ENCODE assay signal across 8 cellular contexts in genomic region chr3:188154758-188155574, GRCh38. TPM values are rescaled to one million over a fixed set of nuclear protein-coding genes. Genes with fewer than 3 reads are reported as not detected.
DNase-seq lines count a peak whose midpoint lies in the region; ATAC-seq, FAIRE-seq and TF ChIP-seq lines count a peak whose summit lies in the region.

No MANE protein-coding gene starts in this region.

- intact Hi-C loops in HepG2 (cut with micrococcal nuclease; ENCODE audit: unreplicated experiment) (loop anchor here (1.0 to 5.0 kb wide), 3 partner anchors 52 to 410 kb away; partner anchors contain the start of gene BCL6), tibial artery (cut with DNase I; ENCODE audit: low total_unique reads) (loop anchor here (2.0 to 10.0 kb wide), 5 partner anchors 57 to 790 kb away; partner anchors contain the start of gene BCL6)

- H3K27me3 Mint-ChIP-seq in activated T-cell treated with anti-CD3 and anti-CD28 coated beads, Interleukin-2, amount 50 U/mL, for 4 hours (ENCODE audit: low read depth): no peaks in the 10 kb centered on the region

- H4K20me1 ChIP-seq in HepG2 (ENCODE audit: insufficient read depth, low read length): peaks cover 4% of the 10 kb centered on the region; the same call in 1 of the 2 replicates

- H3K4me3 ChIP-seq in HepG2 (replicated peaks in 1 of 3; ENCODE audit: insufficient read depth in 1 of 3, low read depth in 2 of 3, low read length in 3 of 3): peak overlapping the region; percentile 83 to 92 (median 88)
- peak overlapping the region; percentile 68 to 81 for H3K4me3 ChIP-seq in tibial artery

- peak overlapping the region; percentile 73 for H3K27ac ChIP-seq in HepG2 (ENCODE audit: extremely low read length, insufficient read depth, low read length)
- H3K27ac ChIP-seq in tibial artery: peak overlapping the region; percentile 95 to 96

- H3K4me1 ChIP-seq in HepG2 (ENCODE audit: insufficient read depth, low read length) (peaks cover 72% of the 10 kb centered on the region), tibial artery (peaks cover 0 to 69% (median 41%) of the 10 kb centered on the region in 4 donors)

- peak overlapping the region; percentile 91 for H3K9ac ChIP-seq in HepG2 (ENCODE audit: insufficient read depth, low read depth, low read length)

- no TSS peak for BruUV-seq in HepG2 (replicated peaks; lab: Mats Ljungman, UMichigan)

- TF ChIP-seq EP300 in HepG2 (IDR thresholded peaks at IDR 0.05; ENCODE audit: low read depth in 2 of 2, low read length in 2 of 2) (no peak), HepG2 (CRISPR knock-in tag; IDR thresholded peaks at IDR 0.05; ENCODE audit: borderline replicate concordance) (no peak)

- in situ Hi-C loops in HepG2 (cut with HindIII; ENCODE audit: extremely low pct_ligation_motif_present, low pct_unique_long_range_greater_than_20kb): loop anchor here (5.0 kb wide), 1 partner anchor 413 kb away; no protein-coding TSS in a partner anchor

- peak overlapping the region; percentile 84 for H3K4me3 Mint-ChIP-seq in activated T-cell treated with anti-CD3 and anti-CD28 coated beads, Interleukin-2, amount 50 U/mL, for 4 hours

- no peaks in the 10 kb centered on the region for H3K27me3 ChIP-seq in HepG2 (ENCODE audit: control insufficient read depth in 1 of 2, insufficient read depth in 2 of 2, low read length in 2 of 2)
- no peaks in the 10 kb centered on the region for H3K27me3 ChIP-seq in tibial artery

- DNase-seq in activated T-cell treated with anti-CD3 and anti-CD28 coated beads, Interleukin-2, amount 50 U/mL, for 4 hours: no peak
- no peak for DNase-seq in activated T-cell treated with anti-CD3 and anti-CD28 coated beads, Interleukin-2, amount 50 U/mL, for 48 hours
- DNase-seq in amniotic epithelial cell (ENCODE audit: low read depth) (peak; percentile 32), HepG2 (ENCODE audit: low spot score) (no peak), tibial artery (no peak), DMS 273 (lab: John Stamatoyannopoulos, UW; ENCODE audit: unreplicated experiment) (no peak), OCI-M1 (lab: John Stamatoyannopoulos, UW) (no peak)
- no peak for DNase-seq in activated CD4-positive, CD25-positive, alpha-beta regulatory T cell (lab: John Stamatoyannopoulos, UW)

- H3K9me3 Mint-ChIP-seq in activated T-cell treated with anti-CD3 and anti-CD28 coated beads, Interleukin-2, amount 50 U/mL, for 4 hours: no peaks in the 10 kb centered on the region

- H3K9me3 ChIP-seq in HepG2 (ENCODE audit: low read length): no peaks in the 10 kb centered on the region
- no peaks in the 10 kb centered on the region for H3K9me3 ChIP-seq in tibial artery

- CTCF ChIA-PET in HepG2 (lab: Yijun Ruan, JAX; ENCODE audit: low intra/inter-chr PET ratio, low total read pairs): no interaction called here

- no peaks in the 10 kb centered on the region for H3K36me3 Mint-ChIP-seq in activated T-cell treated with anti-CD3 and anti-CD28 coated beads, Interleukin-2, amount 50 U/mL, for 4 hours (ENCODE audit: insufficient read depth)

- 21% methylated on average over 9 of the region's 9 CpGs for WGBS in HepG2 (ENCODE audit: low lambda C conversion rate)

- peak overlapping the region; percentile 83 for H3K4me2 ChIP-seq in HepG2 (ENCODE audit: low read depth, low read length)

- H3K36me3 ChIP-seq in HepG2 (replicated peaks in 1 of 2; ENCODE audit: control insufficient read depth in 1 of 2, insufficient read depth in 2 of 2, low read length in 2 of 2): no peaks in the 10 kb centered on the region
- H3K36me3 ChIP-seq in tibial artery: no peaks in the 10 kb centered on the region

- TF ChIP-seq CTCF in HepG2 (CRISPR knock-in tag; IDR thresholded peaks at IDR 0.05) (no peak), tibial artery (IDR thresholded peaks at IDR 0.05) (no peak)

- H3K4me1 Mint-ChIP-seq in activated T-cell treated with anti-CD3 and anti-CD28 coated beads, Interleukin-2, amount 50 U/mL, for 4 hours (ENCODE audit: low read depth): peaks cover 69% of the 10 kb centered on the region

- TF ChIP-seq RAD21 in HepG2 (CRISPR knock-in tag; IDR thresholded peaks at IDR 0.05): no peak

- peaks cover 62% of the 10 kb centered on the region for H3K79me2 ChIP-seq in HepG2 (ENCODE audit: insufficient read depth, low read length)

- peak in 1 of 2 donors; percentile 1 for ATAC-seq in activated T-cell treated with anti-CD3 and anti-CD28 coated beads, Interleukin-2, amount 50 U/mL, for 4 hours
- ATAC-seq in HepG2: no peak; the same call in 2 of the 3 replicates

- TF ChIP-seq POLR2A in HepG2 (IDR thresholded peaks at IDR 0.05; ENCODE audit: insufficient read depth in 1 of 2, low read depth in 2 of 2, low read length in 2 of 2): no peak

- FAIRE-seq in HepG2 (lab: Jason Lieb, UNC): no peak

- POLR2A ChIA-PET in HepG2 (lab: Yijun Ruan, JAX): interaction anchor here (0.7 to 3.5 kb wide), 10 partner anchors 31 to 796 kb away, joined by 3 to 16 read pairs (median 5); partner anchors contain the start of gene BCL6

- H2AFZ ChIP-seq in HepG2 (ENCODE audit: low read length): no peak overlapping the region

TF ChIP-seq in HepG2, 621 proteins besides CTCF, POLR2A, EP300 and RAD21:
- TF ChIP-seq, protein P1, sequence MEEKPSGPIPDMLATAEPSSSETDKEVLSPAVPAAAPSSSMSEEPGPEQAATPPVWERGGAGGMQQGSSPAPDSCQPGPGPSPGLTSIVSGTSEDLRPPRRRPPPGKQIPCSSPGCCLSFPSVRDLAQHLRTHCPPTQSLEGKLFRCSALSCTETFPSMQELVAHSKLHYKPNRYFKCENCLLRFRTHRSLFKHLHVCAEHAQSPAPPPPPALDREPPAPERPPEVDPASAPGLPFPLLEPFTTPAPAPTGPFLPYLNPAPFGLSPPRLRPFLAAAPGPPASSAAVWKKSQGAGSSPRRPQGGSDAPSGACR (CRISPR knock-in tag; IDR thresholded peaks at IDR 0.05): no peak
- peak; percentile 72 for TF ChIP-seq HNRNPK (IDR thresholded peaks at IDR 0.05; ENCODE audit: low read depth, low read length, poor library complexity, severe bottlenecking)
- TF ChIP-seq ZSCAN9 (CRISPR knock-in tag; IDR thresholded peaks at IDR 0.05; ENCODE audit: borderline replicate concordance): no peak
- 0 out of 2 replicates have a peak, but pooled peaks have one; percentile 13 for TF ChIP-seq ZNF775 (CRISPR knock-in tag; IDR thresholded peaks at IDR 0.05; ENCODE audit: borderline replicate concordance)
- TF ChIP-seq ZNF335 (CRISPR knock-in tag; IDR thresholded peaks at IDR 0.05): no peak
- TF ChIP-seq THAP8 (CRISPR knock-in tag; IDR thresholded peaks at IDR 0.05; ENCODE audit: borderline replicate concordance): 0 out of 2 replicates have a peak, but pooled peaks have one; percentile 4
- peak; percentile 3; the same call in 1 of the 2 replicates for TF ChIP-seq ZNF891 (CRISPR knock-in tag; IDR thresholded peaks at IDR 0.05)
- TF ChIP-seq ZNF614 (CRISPR knock-in tag; IDR thresholded peaks at IDR 0.05; ENCODE audit: borderline replicate concordance): 0 out of 2 replicates have a peak, but pooled peaks have one; percentile 37
- 0 out of 2 replicates have a peak, but pooled peaks have one; percentile 5 for TF ChIP-seq KLF9 (CRISPR knock-in tag; IDR thresholded peaks at IDR 0.05; ENCODE audit: low read depth)
- no peak for TF ChIP-seq SMARCE1 (IDR thresholded peaks at IDR 0.05; ENCODE audit: borderline replicate concordance)
- TF ChIP-seq ZBTB38 (CRISPR knock-in tag; IDR thresholded peaks at IDR 0.05): 0 out of 2 replicates have a peak, but pooled peaks have one; percentile 1
- TF ChIP-seq ZFP37 (CRISPR knock-in tag; IDR thresholded peaks at IDR 0.05; ENCODE audit: borderline replicate concordance): no peak

RNA-seq across cellular contexts. Expression of gene LPP, which starts 1.0 kb away (rescaled TPM):
- 10 to 100 TPM; 15.5 to 19.2 (median 16.5) TPM for total RNA-seq in activated T-cell treated with anti-CD3 and anti-CD28 coated beads, Interleukin-2, amount 50 U/mL, for 4 hours
- 29.9 and 41.6 TPM in 2 replicates for total RNA-seq in HepG2 (2016; rRNA removed; fragmentation: Illumina TruSeq; extraction: Trizol)
- total RNA-seq in HepG2 (2016; cell fraction: cytosol; rRNA removed; fragmentation: Illumina TruSeq; extraction: Trizol; ENCODE audit: low read depth): 20.1 and 20.2 TPM in 2 replicates
- 30.3 and 35.3 TPM in 2 replicates for total RNA-seq in HepG2 (2016; cell fraction: insoluble cytoplasmic fraction; rRNA removed; fragmentation: Illumina TruSeq; extraction: Trizol)
- 13.3 and 13.4 TPM in 2 replicates for total RNA-seq in HepG2 (2016; cell fraction: membrane; rRNA removed; fragmentation: Illumina TruSeq; extraction: Trizol)
- 76.6 and 77.0 TPM in 2 replicates for total RNA-seq in HepG2 (2016; cell fraction: nucleus; rRNA removed; fragmentation: Illumina TruSeq; extraction: Trizol)
- 16.7 and 19.2 TPM in 2 replicates for polyA plus RNA-seq in HepG2 (2011; rRNA removed)
- 7.7 and 13.4 TPM in 2 replicates for polyA plus RNA-seq in HepG2 (2011; cell fraction: cytosol; rRNA removed)
- 34.6 and 62.8 TPM in 2 replicates for polyA plus RNA-seq in HepG2 (2011; cell fraction: nucleus; rRNA removed)
- polyA plus RNA-seq in HepG2 (2012): 12.1 and 15.6 TPM in 2 replicates
- 1.5 TPM in 2 replicates for polyA plus RNA-seq in HepG2 (2016; cell fraction: cytosol; fragmentation: Illumina TruSeq; extraction: Trizol; ENCODE audit: low read depth)
- polyA plus RNA-seq in HepG2 (2016; cell fraction: insoluble cytoplasmic fraction; fragmentation: Illumina TruSeq; extraction: Trizol; ENCODE audit: low read depth): 13.0 and 13.3 TPM in 2 replicates
- 2.0 and 2.4 TPM in 2 replicates for polyA plus RNA-seq in HepG2 (2016; cell fraction: membrane; fragmentation: Illumina TruSeq; extraction: Trizol; ENCODE audit: low read depth)
- 12.5 and 14.2 TPM in 2 replicates for polyA plus RNA-seq in HepG2 (2016; cell fraction: nucleus; fragmentation: Illumina TruSeq; extraction: Trizol; ENCODE audit: insufficient read depth, low read depth)
- polyA minus RNA-seq in HepG2 (2011; rRNA and poly(A)+ RNA removed; ENCODE audit: low replicate concordance): 288 and 335 TPM in 2 replicates
- 45.9 and 54.2 TPM in 2 replicates for polyA minus RNA-seq in HepG2 (2011; cell fraction: cytosol; rRNA and poly(A)+ RNA removed)
- 159 and 195 TPM in 2 replicates for polyA minus RNA-seq in HepG2 (2011; cell fraction: nucleus; rRNA and poly(A)+ RNA removed)
